1 cellular context compared by ENCODE assay signal in genomic region chr17:19992803-19993713, GRCh38.
A peak's percentile ranks its signal among the peaks of the same experiment; 100 is the strongest.
TF ChIP-seq lines count a peak whose summit lies in the region.

No MANE protein-coding gene starts in this region.

TF ChIP-seq in HepG2, 621 proteins besides CTCF, POLR2A, EP300 and RAD21 (continued from another document):
- TF ChIP-seq STAT6 (CRISPR knock-in tag; IDR thresholded peaks at IDR 0.05; ENCODE audit: borderline replicate concordance) (no peak), RFX3 (CRISPR knock-in tag; IDR thresholded peaks at IDR 0.05) (no peak), ZNF318 (CRISPR knock-in tag; IDR thresholded peaks at IDR 0.05) (no peak), ZBTB14 (CRISPR knock-in tag; IDR thresholded peaks at IDR 0.05) (peak; percentile 84), HNRNPL (IDR thresholded peaks at IDR 0.05; ENCODE audit: low read depth, low read length) (peak; percentile 81; the same call in 1 of the 2 replicates), ZNF644 (CRISPR knock-in tag; IDR thresholded peaks at IDR 0.05; ENCODE audit: low read depth) (0 out of 2 replicates have a peak, but pooled peaks have one; percentile 36), UBTF (CRISPR knock-in tag; IDR thresholded peaks at IDR 0.05) (peak; percentile 28; the same call in 1 of the 2 replicates), TEAD3 (CRISPR knock-in tag; optimal IDR thresholded peaks at IDR 0.05; ENCODE audit: borderline replicate concordance) (peak; percentile 72), XRCC5 (optimal IDR thresholded peaks at IDR 0.05; ENCODE audit: low read length) (peak; percentile 45), HMGXB4 (CRISPR knock-in tag; IDR thresholded peaks at IDR 0.05; ENCODE audit: borderline replicate concordance in 1 of 2, low read depth in 1 of 2) (peak; percentile 60 to 62; a peak in 3 of 4 replicates), PHF8 (CRISPR knock-in tag; IDR thresholded peaks at IDR 0.05) (0 out of 2 replicates have a peak, but pooled peaks have one; percentile 19), STAG1 (CRISPR knock-in tag; IDR thresholded peaks at IDR 0.05) (peak; percentile 81), NR2F6 (IDR thresholded peaks at IDR 0.05) (no peak), NR2F6 (CRISPR knock-in tag; IDR thresholded peaks at IDR 0.05) (0 out of 2 replicates have a peak, but pooled peaks have one; percentile 7), ZFP37 (CRISPR knock-in tag; IDR thresholded peaks at IDR 0.05; ENCODE audit: borderline replicate concordance) (no peak), AKAP8 (CRISPR knock-in tag; IDR thresholded peaks at IDR 0.05) (no peak), GATAD2A (CRISPR knock-in tag; IDR thresholded peaks at IDR 0.05) (peak; percentile 63), NPAS2 (CRISPR knock-in tag; IDR thresholded peaks at IDR 0.05; ENCODE audit: borderline replicate concordance) (no peak), ZNF549 (CRISPR knock-in tag; IDR thresholded peaks at IDR 0.05) (no peak), ZNF3 (CRISPR knock-in tag; IDR thresholded peaks at IDR 0.05) (no peak), RFXAP (CRISPR knock-in tag; IDR thresholded peaks at IDR 0.05; ENCODE audit: borderline replicate concordance) (no peak), ATF4 (CRISPR knock-in tag; IDR thresholded peaks at IDR 0.05) (peak; percentile 72 to 98; a peak in 3 of 4 replicates), ZNF260 (CRISPR knock-in tag; IDR thresholded peaks at IDR 0.05; ENCODE audit: borderline replicate concordance, low read depth) (no peak), GABPB1 (CRISPR knock-in tag; IDR thresholded peaks at IDR 0.05) (no peak; the same call in 1 of the 2 replicates), SMAD3 (CRISPR knock-in tag; IDR thresholded peaks at IDR 0.05) (no peak; the same call in 1 of the 2 replicates), PCBP1 (IDR thresholded peaks at IDR 0.05; ENCODE audit: borderline replicate concordance, low read depth, low read length) (no peak)
